Comparison of ENCODE assay signal across 13 cellular contexts in genomic region chr5:92554447-92555085, GRCh38.
"Had no signal": no experiment of that assay in that cellular context is flagged by ENCODE, and none has a peak within 500 bp of the region (broad histone marks: within the 10 kb centered on the region; RNA-seq: fewer than 3 reads in every experiment).

No MANE protein-coding gene starts in this region.

- H3K27ac Mint-ChIP-seq: activated CD4-positive, alpha-beta memory T cell treated with anti-CD3 and anti-CD28 coated beads, Interleukin-2, amount 10 ng/mL, durations not matched to agents 7 days and 5 days; activated CD4-positive, alpha-beta T cell treated with anti-CD3 and anti-CD28 coated beads for 36 hours; activated naive CD4-positive, alpha-beta T cell treated with anti-CD3 and anti-CD28 coated beads for 36 hours; immature natural killer cell had no signal

- H3K4me1 Mint-ChIP-seq: activated CD4-positive, alpha-beta memory T cell treated with anti-CD3 and anti-CD28 coated beads, Interleukin-2, amount 10 ng/mL, durations not matched to agents 7 days and 5 days; activated CD4-positive, alpha-beta T cell treated with anti-CD3 and anti-CD28 coated beads for 36 hours; immature natural killer cell had no signal

- H3K4me1 ChIP-seq: adrenal gland, stomach had no signal

- H3K27me3 Mint-ChIP-seq: activated CD4-positive, alpha-beta memory T cell treated with anti-CD3 and anti-CD28 coated beads, Interleukin-2, amount 10 ng/mL, durations not matched to agents 7 days and 5 days; activated CD4-positive, alpha-beta T cell treated with anti-CD3 and anti-CD28 coated beads for 36 hours had no signal

- H3K4me3 ChIP-seq: adrenal gland, stomach, thoracic aorta had no signal

- DNase-seq: activated CD4-positive, alpha-beta memory T cell treated with anti-CD3 and anti-CD28 coated beads, Interleukin-2, amount 10 ng/mL, durations not matched to agents 7 days and 5 days; activated CD4-positive, alpha-beta T cell treated with anti-CD3 and anti-CD28 coated beads for 36 hours; activated naive CD4-positive, alpha-beta T cell treated with anti-CD3 and anti-CD28 coated beads for 36 hours; adrenal gland; glutamatergic neuron; immature natural killer cell; mammary epithelial cell; retina; stimulated activated CD4-positive, alpha-beta T cell treated with anti-CD3 and anti-CD28 coated beads, Interleukin-4, amount 100 ng/mL, for 4 hours; stomach; T1000 had no signal

- H3K27ac ChIP-seq: adrenal gland, stomach, thoracic aorta, VCaP had no signal

- H3K27me3 ChIP-seq: adrenal gland, stomach had no signal

- H3K4me3 Mint-ChIP-seq: activated CD4-positive, alpha-beta memory T cell treated with anti-CD3 and anti-CD28 coated beads, Interleukin-2, amount 10 ng/mL, durations not matched to agents 7 days and 5 days; activated CD4-positive, alpha-beta T cell treated with anti-CD3 and anti-CD28 coated beads for 36 hours; activated naive CD4-positive, alpha-beta T cell treated with anti-CD3 and anti-CD28 coated beads for 36 hours; immature natural killer cell had no signal

- H3K36me3 ChIP-seq: adrenal gland, stomach, thoracic aorta had no signal

- H3K36me3 Mint-ChIP-seq: immature natural killer cell had no signal
